In the genomic region with DNA sequence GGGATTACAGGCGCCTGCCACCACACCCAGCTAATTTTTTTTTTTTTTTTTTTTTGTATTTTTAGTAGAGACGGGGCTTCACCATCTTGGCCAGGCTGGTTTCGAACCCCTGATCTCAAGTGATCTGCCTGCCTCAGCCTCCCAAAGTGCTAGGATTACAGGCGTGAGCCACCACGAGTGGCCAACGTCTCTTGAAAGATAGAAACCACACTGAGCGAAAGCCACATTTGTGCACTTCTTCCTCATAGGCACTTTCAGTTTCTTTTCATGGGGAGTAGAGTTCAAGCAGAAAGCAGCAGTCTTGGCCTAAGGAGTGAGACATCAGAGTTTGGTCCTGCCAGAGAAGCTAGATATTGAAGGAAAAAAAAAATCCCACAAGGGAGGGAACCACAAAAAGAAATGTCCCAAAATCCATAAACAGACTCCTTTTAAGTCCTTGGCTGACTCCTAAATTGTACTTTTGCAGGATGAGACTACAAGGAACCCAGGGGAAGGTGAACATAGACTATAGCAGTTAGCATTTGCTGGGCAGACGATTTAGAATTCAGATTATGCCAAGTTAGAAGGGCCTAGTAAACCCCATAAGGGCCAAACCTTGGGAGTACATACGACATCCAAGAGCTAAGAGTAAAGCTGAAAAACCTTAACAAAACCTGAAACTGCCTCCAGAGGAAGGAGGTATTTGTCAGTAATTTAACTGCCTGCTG, we compare ENCODE assay signal across 9 cellular contexts. TPM values are rescaled to one million over a fixed set of nuclear protein-coding genes. Genes with fewer than 3 reads are reported as not detected.
DNase-seq lines count a peak whose midpoint lies in the region; ATAC-seq and TF ChIP-seq lines count a peak whose summit lies in the region.
"Had no signal": no experiment of that assay in that cellular context is flagged by ENCODE, and none has a peak within 500 bp of the region (broad histone marks: within the 10 kb centered on the region; RNA-seq: fewer than 3 reads in every experiment).

No MANE protein-coding gene starts in this region.

- TF ChIP-seq CTCF in ascending aorta (IDR thresholded peaks at IDR 0.05): no peak

- H3K4me3 ChIP-seq in ACC112 (ENCODE audit: low read depth, low read length) (no peak overlapping the region), ascending aorta (no peak overlapping the region)
- H3K4me3 ChIP-seq in Jurkat, Clone E6-1 (ENCODE audit: low read length): no peak overlapping the region
- H3K4me3 ChIP-seq: BLaER1 had no signal

- no peaks in the 10 kb centered on the region for H3K79me2 ChIP-seq in ACC112 (ENCODE audit: control insufficient read depth, insufficient read depth, low read length, unreplicated experiment)

- no peaks in the 10 kb centered on the region for H3K9me3 ChIP-seq in ascending aorta
- H3K9me3 ChIP-seq: BLaER1 had no signal

- CTCF ChIA-PET in activated naive CD4-positive, alpha-beta T cell treated with anti-CD3 and anti-CD28 coated beads for 36 hours (lab: Charles Lee): interaction anchor here (1.1 to 3.0 kb wide), 2 partner anchors 9 to 12 kb away, joined by 3 to 18 read pairs; no protein-coding TSS in a partner anchor

- H3K9me3 Mint-ChIP-seq in activated naive CD4-positive, alpha-beta T cell treated with anti-CD3 and anti-CD28 coated beads for 36 hours: peaks cover 4% of the 10 kb centered on the region

- H3K27me3 ChIP-seq in ACC112 (ENCODE audit: insufficient read depth, low read length) (no peaks in the 10 kb centered on the region), ascending aorta (no peaks in the 10 kb centered on the region)
- H3K27me3 ChIP-seq: BLaER1 had no signal

- H2AFZ ChIP-seq in ACC112 (ENCODE audit: low read length, unreplicated experiment): no peak overlapping the region

- peak overlapping the region; percentile 16; the same call in 1 of the 2 replicates for H3K27ac ChIP-seq in ACC112 (ENCODE audit: low read depth, low read length)
- H3K27ac ChIP-seq in ascending aorta: no peak overlapping the region
- H3K27ac ChIP-seq: BLaER1 had no signal

- peak; percentile 37 for DNase-seq in Jurkat, Clone E6-1 (ENCODE audit: low read depth, low spot score)
- DNase-seq in activated naive CD4-positive, alpha-beta T cell treated with anti-CD3 and anti-CD28 coated beads for 36 hours: peak; percentile 58
- peak; percentile 26 to 27 for DNase-seq in stimulated activated CD4-positive, alpha-beta T cell treated with anti-CD3 and anti-CD28 coated beads, Interleukin-15, amount 100 ng/mL, for 48 hours (ENCODE audit: low read depth in 2 of 2)
- DNase-seq in ascending aorta (ENCODE audit: low spot score in 2 of 2) (no peak), NCI-H510A (lab: John Stamatoyannopoulos, UW) (no peak), NK-92 (lab: John Stamatoyannopoulos, UW; ENCODE audit: unreplicated experiment) (no peak)

- peak overlapping the region; percentile 59 for H3K27ac Mint-ChIP-seq in activated naive CD4-positive, alpha-beta T cell treated with anti-CD3 and anti-CD28 coated beads for 36 hours

- H3K4me1 ChIP-seq in ACC112 (ENCODE audit: control insufficient read depth, insufficient read depth, low read length, unreplicated experiment): peaks cover 32% of the 10 kb centered on the region
- H3K4me1 ChIP-seq in ascending aorta: no peaks in the 10 kb centered on the region

- peaks cover 4% of the 10 kb centered on the region; the same call in 1 of the 2 replicates for H3K36me3 ChIP-seq in ACC112 (ENCODE audit: insufficient read depth, low read length)
- H3K36me3 ChIP-seq in ascending aorta: no peaks in the 10 kb centered on the region

- ATAC-seq in GM21390 (IDR thresholded peaks at IDR 0.05; ENCODE audit: unreplicated experiment): peak; percentile 96

- H3K27me3 Mint-ChIP-seq in activated naive CD4-positive, alpha-beta T cell treated with anti-CD3 and anti-CD28 coated beads for 36 hours (ENCODE audit: low read depth): no peaks in the 10 kb centered on the region

- H3K36me3 Mint-ChIP-seq in activated naive CD4-positive, alpha-beta T cell treated with anti-CD3 and anti-CD28 coated beads for 36 hours (ENCODE audit: low read depth): peaks cover 4% of the 10 kb centered on the region

- no peak overlapping the region for H3K4me3 Mint-ChIP-seq in activated naive CD4-positive, alpha-beta T cell treated with anti-CD3 and anti-CD28 coated beads for 36 hours

- H3K4me1 Mint-ChIP-seq in activated naive CD4-positive, alpha-beta T cell treated with anti-CD3 and anti-CD28 coated beads for 36 hours (ENCODE audit: low read depth): peaks cover 12% of the 10 kb centered on the region

- intact Hi-C loops in activated naive CD4-positive, alpha-beta T cell treated with anti-CD3 and anti-CD28 coated beads for 36 hours (cut with micrococcal nuclease): loop anchor here (5.0 kb wide), 1 partner anchor 50 kb away; no protein-coding TSS in a partner anchor
- intact Hi-C loops in ascending aorta (cut with DNase I): no loop called here

RNA-seq across cellular contexts. Expression of a gene that starts 43.9 kb away (rescaled TPM):
- polyA plus RNA-seq in Jurkat, Clone E6-1 (2012; ENCODE audit: insufficient read depth, insufficient read length): 61.0 TPM
- total RNA-seq in activated naive CD4-positive, alpha-beta T cell treated with anti-CD3 and anti-CD28 coated beads for 36 hours: 1 to 10 TPM; 8.0 to 9.7 TPM
- total RNA-seq in ascending aorta: 54.4 TPM

RNA-seq across cellular contexts. Expression of a gene that starts 55.9 kb away (rescaled TPM):
- 6.0 TPM for polyA plus RNA-seq in Jurkat, Clone E6-1 (2012; ENCODE audit: insufficient read depth, insufficient read length)
- total RNA-seq in activated naive CD4-positive, alpha-beta T cell treated with anti-CD3 and anti-CD28 coated beads for 36 hours: 1 to 10 TPM; 7.8 to 8.5 TPM
- total RNA-seq in ascending aorta: 5.7 TPM

Comparison
In these comparisons a context has a peak if more than half of its experiments do, and no peak if none do; other contexts are left out.
1. DNase-seq: peak in Jurkat, Clone E6-1 (single experiment), activated naive CD4-positive, alpha-beta T cell treated with anti-CD3 and anti-CD28 coated beads for 36 hours (single experiment) and stimulated activated CD4-positive, alpha-beta T cell treated with anti-CD3 and anti-CD28 coated beads, Interleukin-15, amount 100 ng/mL, for 48 hours (2 of 2); none in ascending aorta (0 of 2), NCI-H510A (single experiment) and NK-92 (single experiment).